In the genomic region with DNA sequence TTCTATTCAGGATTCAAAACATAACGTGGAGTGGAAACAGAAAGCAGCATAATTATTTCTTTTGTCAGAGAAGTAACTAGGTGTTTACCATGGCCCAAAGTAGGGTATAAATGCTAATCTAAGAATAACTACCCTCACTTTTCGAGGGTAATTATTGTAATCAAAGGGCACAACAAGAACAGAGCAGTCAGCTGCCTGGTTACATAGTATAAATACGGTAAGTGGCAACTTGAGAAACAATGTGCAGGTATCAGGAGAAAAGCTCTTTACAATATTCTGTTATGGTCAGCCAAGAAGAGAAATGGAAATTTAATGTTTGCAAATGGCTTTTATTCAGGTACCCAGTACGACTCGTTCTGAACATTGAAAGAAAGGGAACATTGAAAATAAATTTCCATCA, we compare ENCODE assay signal across 24 cellular contexts.
"Had no signal": no experiment of that assay in that cellular context is flagged by ENCODE, and none has a peak within 500 bp of the region (broad histone marks: within the 10 kb centered on the region; RNA-seq: fewer than 3 reads in every experiment).

No MANE protein-coding gene starts in this region.

- H3K27me3 Mint-ChIP-seq: progenitor cell of endocrine pancreas had no signal

- H3K4me3 ChIP-seq: left ventricle myocardium inferior, lung, ovary, right atrium auricular region, skin epidermis, stomach, testis, thyroid gland, transverse colon, upper lobe of left lung, vagina had no signal

- H3K27ac Mint-ChIP-seq: mesothelial cell of epicardium; naive thymus-derived CD4-positive, alpha-beta T cell; natural killer cell treated with Interleukin-12 subunit alpha and Interleukin-12 subunit beta and Interleukin-15 and Interleukin-18, amount 100 ng/mL, for 72 hours; progenitor cell of endocrine pancreas; stimulated activated naive B cell treated with anti-CD40 and anti-IgM and Interleukin-4, amounts not matched to agents 10 μg/mL and 1 μg/mL and 100 μg/mL, for 72 hours had no signal

- H3K4me3 Mint-ChIP-seq: mesothelial cell of epicardium; naive thymus-derived CD4-positive, alpha-beta T cell; natural killer cell treated with Interleukin-12 subunit alpha and Interleukin-12 subunit beta and Interleukin-15 and Interleukin-18, amount 100 ng/mL, for 72 hours; stimulated activated naive B cell treated with anti-CD40 and anti-IgM and Interleukin-4, amounts not matched to agents 10 μg/mL and 1 μg/mL and 100 μg/mL, for 72 hours had no signal

- H3K4me1 Mint-ChIP-seq: mesothelial cell of epicardium; stimulated activated naive B cell treated with anti-CD40 and anti-IgM and Interleukin-4, amounts not matched to agents 10 μg/mL and 1 μg/mL and 100 μg/mL, for 72 hours had no signal

- H3K4me1 ChIP-seq: left ventricle myocardium inferior, right atrium auricular region, stomach, testis, thyroid gland, transverse colon, upper lobe of left lung, vagina had no signal

- H3K9me3 Mint-ChIP-seq: natural killer cell treated with Interleukin-12 subunit alpha and Interleukin-12 subunit beta and Interleukin-15 and Interleukin-18, amount 100 ng/mL, for 72 hours; stimulated activated naive B cell treated with anti-CD40 and anti-IgM and Interleukin-4, amounts not matched to agents 10 μg/mL and 1 μg/mL and 100 μg/mL, for 72 hours had no signal

- ATAC-seq: naive thymus-derived CD4-positive, alpha-beta T cell; natural killer cell treated with Interleukin-12 subunit alpha and Interleukin-12 subunit beta and Interleukin-15 and Interleukin-18, amount 100 ng/mL, for 72 hours; sciatic nerve; stimulated activated naive B cell treated with anti-CD40 and anti-IgM and Interleukin-4, amounts not matched to agents 10 μg/mL and 1 μg/mL and 100 μg/mL, for 72 hours; stimulated activated naive CD8-positive, alpha-beta T cell treated with anti-CD3 and anti-CD28 coated beads, Interleukin-15, Interleukin-2, amounts not matched to agents 100 U/mL and 50 U/mL, for 24 hours had no signal

- H3K36me3 ChIP-seq: left ventricle myocardium inferior, ovary, right atrium auricular region, stomach, thyroid gland, transverse colon, upper lobe of left lung, vagina had no signal

- H3K36me3 Mint-ChIP-seq: mesothelial cell of epicardium; naive thymus-derived CD4-positive, alpha-beta T cell; natural killer cell treated with Interleukin-12 subunit alpha and Interleukin-12 subunit beta and Interleukin-15 and Interleukin-18, amount 100 ng/mL, for 72 hours; stimulated activated naive B cell treated with anti-CD40 and anti-IgM and Interleukin-4, amounts not matched to agents 10 μg/mL and 1 μg/mL and 100 μg/mL, for 72 hours had no signal

- DNase-seq: islet precursor cell; left ventricle myocardium inferior; mesendoderm; naive thymus-derived CD4-positive, alpha-beta T cell; ovary; stimulated activated CD4-positive, alpha-beta T cell treated with anti-CD3 and anti-CD28 coated beads, Interleukin-12 subunit alpha, Interleukin-12 subunit beta, amount 100 ng/mL, for 4 hours; stimulated activated CD4-positive, alpha-beta T cell treated with anti-CD3 and anti-CD28 coated beads, Interleukin-15, amount 100 ng/mL, for 24 hours; stimulated activated CD4-positive, alpha-beta T cell treated with anti-CD3 and anti-CD28 coated beads, Interleukin-2, amount 100 ng/mL, for 24 hours; stimulated activated CD4-positive, alpha-beta T cell treated with anti-CD3 and anti-CD28 coated beads, Interleukin-4, amount 100 ng/mL, for 1 hour; stimulated activated naive B cell treated with anti-CD40 and anti-IgM and Interleukin-4, amounts not matched to agents 10 μg/mL and 1 μg/mL and 100 μg/mL, for 72 hours; stimulated activated naive CD8-positive, alpha-beta T cell treated with anti-CD3 and anti-CD28 coated beads, Interleukin-15, Interleukin-2, amounts not matched to agents 100 U/mL and 50 U/mL, for 24 hours; stomach; testis; thyroid gland; transverse colon; upper lobe of left lung had no signal

- H3K9me3 ChIP-seq: ovary, right atrium auricular region, stomach, testis, thyroid gland, transverse colon, upper lobe of left lung, vagina had no signal
